ENCODE assay signal across 7 cellular contexts in the genomic region with DNA sequence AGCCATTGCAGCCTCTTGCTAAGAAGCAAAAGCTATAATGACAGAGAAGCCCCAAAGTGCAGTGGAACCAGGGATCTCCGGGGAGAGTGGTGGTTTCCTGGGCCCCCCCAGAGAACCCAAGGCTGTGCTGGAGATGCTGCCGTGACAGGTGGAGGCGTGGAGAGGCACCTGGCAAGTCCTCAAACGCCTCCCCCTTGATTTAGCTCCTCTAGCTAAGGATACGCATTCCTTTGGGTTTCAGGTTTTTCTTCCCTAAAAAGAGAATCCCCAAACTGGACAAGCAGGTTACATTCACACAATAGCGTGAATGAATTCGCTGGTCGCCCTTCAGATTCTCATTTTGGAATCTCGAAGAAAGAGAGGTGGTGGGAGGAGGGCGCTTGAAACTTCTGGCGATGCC. TPM values are rescaled to one million over a fixed set of nuclear protein-coding genes. Genes with fewer than 3 reads are reported as not detected.
DNase-seq lines count a peak whose midpoint lies in the region; ATAC-seq and TF ChIP-seq lines count a peak whose summit lies in the region.

No MANE protein-coding gene starts in this region.

- H3K9ac ChIP-seq in HUES48 (ENCODE audit: low read depth, low read length) (peak overlapping the region; percentile 69), iPS-18a (ENCODE audit: low read length) (peak overlapping the region; percentile 52)

- TF ChIP-seq CTCF in spleen (IDR thresholded peaks at IDR 0.05 in 8 of 11, conservative IDR thresholded peaks at IDR 0.05 in 3 of 11) = no peak

- H3K27ac Mint-ChIP-seq in activated naive CD8-positive, alpha-beta T cell treated with anti-CD3 and anti-CD28 coated beads, Interleukin-2, amount 10 ng/mL, durations not matched to agents 7 days and 5 days = peak overlapping the region; percentile 27

- intact Hi-C loops in spleen (cut with DNase I; ENCODE audit: low total_unique reads) = no loop called here

- H3K4me1 ChIP-seq in HUES48 (ENCODE audit: control insufficient read depth, insufficient read depth, low read length) = peaks cover 35% of the 10 kb centered on the region
- H3K4me1 ChIP-seq in iPS-18a (ENCODE audit: control insufficient read depth, low read depth, low read length) = peaks cover 35% of the 10 kb centered on the region
- H3K4me1 ChIP-seq in spleen = peaks cover 22 to 47% (median 40%) of the 10 kb centered on the region in 6 donors

- H3K9me3 ChIP-seq in HUES48 (ENCODE audit: control insufficient read depth, insufficient read depth, low read length) = no peaks in the 10 kb centered on the region
- H3K9me3 ChIP-seq in iPS-18a (ENCODE audit: control insufficient read depth, low read depth, low read length) = no peaks in the 10 kb centered on the region
- no peaks in the 10 kb centered on the region for H3K9me3 ChIP-seq in spleen

- POLR2A ChIA-PET in activated naive CD8-positive, alpha-beta T cell treated with anti-CD3 and anti-CD28 coated beads, Interleukin-2, amount 10 ng/mL, durations not matched to agents 7 days and 5 days (lab: Charles Lee) = interaction anchor here (0.8 kb wide), 1 partner anchor 46 kb away, joined by 3 read pairs; no protein-coding TSS in a partner anchor

- peaks cover 11% of the 10 kb centered on the region for H3K27me3 ChIP-seq in HUES48 (ENCODE audit: control insufficient read depth, insufficient read depth, low read length)
- H3K27me3 ChIP-seq in iPS-18a (ENCODE audit: control insufficient read depth, insufficient read depth, low read length) = peaks cover 13% of the 10 kb centered on the region
- H3K27me3 ChIP-seq in spleen (replicated peaks in 1 of 7) = peaks cover 0 to 6% (median 0%) of the 10 kb centered on the region in 7 donors

- H3K36me3 ChIP-seq in HUES48 (ENCODE audit: control insufficient read depth, insufficient read depth, low read length) (no peaks in the 10 kb centered on the region), iPS-18a (ENCODE audit: control insufficient read depth, low read depth, low read length) (no peaks in the 10 kb centered on the region), spleen (no peaks in the 10 kb centered on the region)

- ATAC-seq in activated naive CD8-positive, alpha-beta T cell treated with anti-CD3 and anti-CD28 coated beads, Interleukin-2, amount 10 ng/mL, durations not matched to agents 7 days and 5 days (ENCODE audit: low read depth) = no peak

- no peaks in the 10 kb centered on the region for H3K9me3 Mint-ChIP-seq in activated naive CD8-positive, alpha-beta T cell treated with anti-CD3 and anti-CD28 coated beads, Interleukin-2, amount 10 ng/mL, durations not matched to agents 7 days and 5 days

- WGBS in spleen, 5 donors = 30 to 42% (median 36%) methylated on average over 11 of the region's 11 CpGs

- no peaks in the 10 kb centered on the region for H3K36me3 Mint-ChIP-seq in activated naive CD8-positive, alpha-beta T cell treated with anti-CD3 and anti-CD28 coated beads, Interleukin-2, amount 10 ng/mL, durations not matched to agents 7 days and 5 days

- H3K4me3 Mint-ChIP-seq in activated naive CD8-positive, alpha-beta T cell treated with anti-CD3 and anti-CD28 coated beads, Interleukin-2, amount 10 ng/mL, durations not matched to agents 7 days and 5 days = peak overlapping the region; percentile 80

- TF ChIP-seq POLR2A in spleen (IDR thresholded peaks at IDR 0.05) = no peak

- H3K27ac ChIP-seq in HUES48 (ENCODE audit: low read depth, low read length) = peak overlapping the region; percentile 90
- no peak overlapping the region for H3K27ac ChIP-seq in iPS-18a (ENCODE audit: low read length)
- peak overlapping the region in 7 of 8 donors; percentile 88 to 98 (median 95) for H3K27ac ChIP-seq in spleen

- peaks cover 17% of the 10 kb centered on the region for H3K27me3 Mint-ChIP-seq in activated naive CD8-positive, alpha-beta T cell treated with anti-CD3 and anti-CD28 coated beads, Interleukin-2, amount 10 ng/mL, durations not matched to agents 7 days and 5 days

- peaks cover 29% of the 10 kb centered on the region for H3K4me1 Mint-ChIP-seq in activated naive CD8-positive, alpha-beta T cell treated with anti-CD3 and anti-CD28 coated beads, Interleukin-2, amount 10 ng/mL, durations not matched to agents 7 days and 5 days

- DNase-seq in activated naive CD8-positive, alpha-beta T cell treated with anti-CD3 and anti-CD28 coated beads, Interleukin-2, amount 10 ng/mL, durations not matched to agents 7 days and 5 days = no peak
- no peak for DNase-seq in spleen
- DNase-seq in glomerular visceral epithelial cell (ENCODE audit: extremely low spot score) = no peak
- DNase-seq in SW480 (ENCODE audit: low spot score) = no peak
- DNase-seq in NCI-H1694 treated with DMSO at 0.1 percent for 48 hours (lab: John Stamatoyannopoulos, UW) = no peak

- H3K4me3 ChIP-seq in HUES48 (ENCODE audit: low read depth, low read length) = peak overlapping the region; percentile 84
- H3K4me3 ChIP-seq in iPS-18a (ENCODE audit: low read length) = peak overlapping the region; percentile 67
- peak overlapping the region; percentile 69 to 93 (median 82) for H3K4me3 ChIP-seq in spleen

RNA-seq across cellular contexts. Expression of a gene that starts 0.9 kb away (rescaled TPM):
- 100 to 1,000 TPM; 193 to 195 TPM for total RNA-seq in activated naive CD8-positive, alpha-beta T cell treated with anti-CD3 and anti-CD28 coated beads, Interleukin-2, amount 10 ng/mL, durations not matched to agents 7 days and 5 days
- 100 to 1,000 TPM; 123 to 209 (median 141) TPM for total RNA-seq in spleen
- polyA plus RNA-seq in spleen = 10 to 100 TPM; 34.5 to 62.0 (median 49.2) TPM
